8 cellular contexts compared by ENCODE assay signal in genomic region chr16:70380919-70381603, GRCh38. TPM values are rescaled to one million over a fixed set of nuclear protein-coding genes. Genes with fewer than 3 reads are reported as not detected.
DNase-seq lines count a peak whose midpoint lies in the region; ATAC-seq and FAIRE-seq lines count a peak whose summit lies in the region.

No MANE protein-coding gene starts in this region.

- peak; percentile 97 for FAIRE-seq in endometrium (lab: Jason Lieb, UNC)

- H3K9me3 ChIP-seq in mesodermal cell (ENCODE audit: control insufficient read depth, low read length): no peaks in the 10 kb centered on the region

- ATAC-seq in GM19468 (IDR thresholded peaks at IDR 0.05; ENCODE audit: extremely low read depth, unreplicated experiment): peak; percentile 81

- peak overlapping the region; percentile 89 for H3K27ac ChIP-seq in mesodermal cell (ENCODE audit: low read depth, low read length, severe bottlenecking)

- DNase-seq in COLO829 (ENCODE audit: low spot score) (peak; percentile 74), HS-5 (ENCODE audit: low read depth) (peak; percentile 90), NOMO-1 (lab: John Stamatoyannopoulos, UW; ENCODE audit: unreplicated experiment in 2 of 2) (peak; percentile 99)
- DNase-seq in activated CD8-positive, alpha-beta memory T cell treated with anti-CD3 and anti-CD28 coated beads, Interleukin-2, amount 50 U/mL, for 1 hour (ENCODE audit: extremely low read depth): peak; percentile 88
- DNase-seq in stimulated activated CD8-positive, alpha-beta memory T cell treated with anti-CD3 and anti-CD28 coated beads, Interleukin-15, amount 100 ng/mL, for 4 hours (ENCODE audit: low read depth in 2 of 2): peak; percentile 91 to 93

- peak overlapping the region; percentile 67 for H3K4me3 ChIP-seq in mesodermal cell (ENCODE audit: extremely low read depth, insufficient read depth, low read length, poor library complexity, severe bottlenecking)

- H3K4me1 ChIP-seq in mesodermal cell (ENCODE audit: control insufficient read depth, insufficient read depth, low read length, poor library complexity, severe bottlenecking): peaks cover 6% of the 10 kb centered on the region

- H3K36me3 ChIP-seq in mesodermal cell (ENCODE audit: control insufficient read depth, insufficient read depth, low read length): peaks cover 56% of the 10 kb centered on the region

- 1 to 3% methylated on average over 45 to 50 of the region's 52 CpGs for WGBS in mesodermal cell (ENCODE audit: insufficient coverage in 2 of 2), 2 experiments

RNA-seq across cellular contexts. Expression of gene DDX19A, which starts 34.4 kb away (rescaled TPM):
- polyA plus RNA-seq in mesodermal cell (2013, experiment 1 of 2): 37.3 TPM
- polyA plus RNA-seq in mesodermal cell (2013, experiment 2 of 2): 34.2 TPM

RNA-seq across cellular contexts. Expression of gene ST3GAL2, which starts 57.8 kb away (rescaled TPM):
- polyA plus RNA-seq in mesodermal cell (2013, experiment 1 of 2): 35.8 TPM
- 28.8 TPM for polyA plus RNA-seq in mesodermal cell (2013, experiment 2 of 2)

Comparison
In these comparisons a context has a peak if more than half of its experiments do, and no peak if none do; other contexts are left out.
1. Peak in every context shown above with its lines: DNase-seq, ATAC-seq, H3K4me3 ChIP-seq and H3K27ac ChIP-seq.